Comparison of ENCODE assay signal across 1 cellular context in the genomic region with DNA sequence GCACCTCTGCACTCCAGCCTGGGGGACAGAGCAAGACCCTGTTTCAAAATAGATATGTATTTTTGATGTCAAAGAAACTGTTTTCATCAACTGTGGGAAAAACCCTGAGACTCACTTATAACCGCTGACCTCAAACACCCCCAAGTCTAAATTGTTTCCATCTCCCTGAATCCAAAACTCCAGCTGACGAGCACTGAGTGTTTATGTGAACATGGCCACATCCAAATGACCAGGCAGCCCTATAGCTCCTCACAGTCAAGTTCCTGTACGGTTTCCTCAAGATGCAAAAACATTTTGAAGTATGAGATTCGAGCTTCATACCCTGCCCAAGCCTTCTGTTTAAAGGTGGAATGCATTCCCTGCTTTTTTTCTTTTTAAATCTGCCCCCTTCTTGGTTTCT.
TF ChIP-seq lines count a peak whose summit lies in the region.

No MANE protein-coding gene starts in this region.

TF ChIP-seq in SK-N-SH, 30 proteins besides CTCF, POLR2A, EP300 and RAD21 (continued from another document):
- TF ChIP-seq, protein P1, sequence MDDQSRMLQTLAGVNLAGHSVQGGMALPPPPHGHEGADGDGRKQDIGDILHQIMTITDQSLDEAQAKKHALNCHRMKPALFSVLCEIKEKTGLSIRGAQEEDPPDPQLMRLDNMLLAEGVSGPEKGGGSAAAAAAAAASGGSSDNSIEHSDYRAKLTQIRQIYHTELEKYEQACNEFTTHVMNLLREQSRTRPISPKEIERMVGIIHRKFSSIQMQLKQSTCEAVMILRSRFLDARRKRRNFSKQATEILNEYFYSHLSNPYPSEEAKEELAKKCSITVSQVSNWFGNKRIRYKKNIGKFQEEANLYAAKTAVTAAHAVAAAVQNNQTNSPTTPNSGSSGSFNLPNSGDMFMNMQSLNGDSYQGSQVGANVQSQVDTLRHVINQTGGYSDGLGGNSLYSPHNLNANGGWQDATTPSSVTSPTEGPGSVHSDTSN (IDR thresholded peaks at IDR 0.05) = no peak
- TF ChIP-seq NFIC (IDR thresholded peaks at IDR 0.05; ENCODE audit: borderline replicate concordance) = no peak
- TF ChIP-seq, protein P2, sequence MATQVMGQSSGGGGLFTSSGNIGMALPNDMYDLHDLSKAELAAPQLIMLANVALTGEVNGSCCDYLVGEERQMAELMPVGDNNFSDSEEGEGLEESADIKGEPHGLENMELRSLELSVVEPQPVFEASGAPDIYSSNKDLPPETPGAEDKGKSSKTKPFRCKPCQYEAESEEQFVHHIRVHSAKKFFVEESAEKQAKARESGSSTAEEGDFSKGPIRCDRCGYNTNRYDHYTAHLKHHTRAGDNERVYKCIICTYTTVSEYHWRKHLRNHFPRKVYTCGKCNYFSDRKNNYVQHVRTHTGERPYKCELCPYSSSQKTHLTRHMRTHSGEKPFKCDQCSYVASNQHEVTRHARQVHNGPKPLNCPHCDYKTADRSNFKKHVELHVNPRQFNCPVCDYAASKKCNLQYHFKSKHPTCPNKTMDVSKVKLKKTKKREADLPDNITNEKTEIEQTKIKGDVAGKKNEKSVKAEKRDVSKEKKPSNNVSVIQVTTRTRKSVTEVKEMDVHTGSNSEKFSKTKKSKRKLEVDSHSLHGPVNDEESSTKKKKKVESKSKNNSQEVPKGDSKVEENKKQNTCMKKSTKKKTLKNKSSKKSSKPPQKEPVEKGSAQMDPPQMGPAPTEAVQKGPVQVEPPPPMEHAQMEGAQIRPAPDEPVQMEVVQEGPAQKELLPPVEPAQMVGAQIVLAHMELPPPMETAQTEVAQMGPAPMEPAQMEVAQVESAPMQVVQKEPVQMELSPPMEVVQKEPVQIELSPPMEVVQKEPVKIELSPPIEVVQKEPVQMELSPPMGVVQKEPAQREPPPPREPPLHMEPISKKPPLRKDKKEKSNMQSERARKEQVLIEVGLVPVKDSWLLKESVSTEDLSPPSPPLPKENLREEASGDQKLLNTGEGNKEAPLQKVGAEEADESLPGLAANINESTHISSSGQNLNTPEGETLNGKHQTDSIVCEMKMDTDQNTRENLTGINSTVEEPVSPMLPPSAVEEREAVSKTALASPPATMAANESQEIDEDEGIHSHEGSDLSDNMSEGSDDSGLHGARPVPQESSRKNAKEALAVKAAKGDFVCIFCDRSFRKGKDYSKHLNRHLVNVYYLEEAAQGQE (IDR thresholded peaks at IDR 0.05; ENCODE audit: low read depth, low read length) = no peak
- TF ChIP-seq, protein P3, sequence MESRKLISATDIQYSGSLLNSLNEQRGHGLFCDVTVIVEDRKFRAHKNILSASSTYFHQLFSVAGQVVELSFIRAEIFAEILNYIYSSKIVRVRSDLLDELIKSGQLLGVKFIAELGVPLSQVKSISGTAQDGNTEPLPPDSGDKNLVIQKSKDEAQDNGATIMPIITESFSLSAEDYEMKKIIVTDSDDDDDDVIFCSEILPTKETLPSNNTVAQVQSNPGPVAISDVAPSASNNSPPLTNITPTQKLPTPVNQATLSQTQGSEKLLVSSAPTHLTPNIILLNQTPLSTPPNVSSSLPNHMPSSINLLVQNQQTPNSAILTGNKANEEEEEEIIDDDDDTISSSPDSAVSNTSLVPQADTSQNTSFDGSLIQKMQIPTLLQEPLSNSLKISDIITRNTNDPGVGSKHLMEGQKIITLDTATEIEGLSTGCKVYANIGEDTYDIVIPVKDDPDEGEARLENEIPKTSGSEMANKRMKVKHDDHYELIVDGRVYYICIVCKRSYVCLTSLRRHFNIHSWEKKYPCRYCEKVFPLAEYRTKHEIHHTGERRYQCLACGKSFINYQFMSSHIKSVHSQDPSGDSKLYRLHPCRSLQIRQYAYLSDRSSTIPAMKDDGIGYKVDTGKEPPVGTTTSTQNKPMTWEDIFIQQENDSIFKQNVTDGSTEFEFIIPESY (IDR thresholded peaks at IDR 0.05; ENCODE audit: borderline replicate concordance, low read depth) = no peak
- TF ChIP-seq FOSL2 (IDR thresholded peaks at IDR 0.05; ENCODE audit: borderline replicate concordance, low read depth) = no peak
- no peak for TF ChIP-seq SMC3 (IDR thresholded peaks at IDR 0.05; ENCODE audit: low read depth, low read length)
- TF ChIP-seq FOXM1 (IDR thresholded peaks at IDR 0.05; ENCODE audit: low read depth) = no peak
- TF ChIP-seq TCF12 (IDR thresholded peaks at IDR 0.05) = no peak
- no peak for TF ChIP-seq MEF2A (IDR thresholded peaks at IDR 0.05; ENCODE audit: borderline replicate concordance, low read depth)
